23 cellular contexts compared by ENCODE assay signal in the genomic region with DNA sequence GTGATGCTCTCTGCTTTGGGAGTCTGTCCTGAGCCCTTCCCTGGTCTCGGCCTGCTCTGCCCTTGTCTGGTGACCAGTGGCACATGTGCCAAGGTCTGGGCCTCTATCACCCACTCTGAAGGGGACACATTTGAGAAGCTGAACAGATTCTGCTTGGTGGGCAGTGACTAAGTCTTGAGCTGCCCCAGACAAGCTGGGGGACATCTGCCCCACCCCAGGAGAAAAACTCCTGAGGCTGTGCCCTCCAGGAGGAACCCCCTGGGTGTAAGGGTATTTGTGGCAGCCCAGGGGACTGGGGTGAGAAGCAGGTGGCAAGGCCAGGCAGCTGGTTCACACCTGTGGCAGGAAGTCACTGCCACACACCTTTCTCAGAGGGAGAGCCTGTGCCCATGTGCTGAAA.
DNase-seq lines count a peak whose midpoint lies in the region; ATAC-seq and TF ChIP-seq lines count a peak whose summit lies in the region.
"Had no signal": no experiment of that assay in that cellular context is flagged by ENCODE, and none has a peak within 500 bp of the region (broad histone marks: within the 10 kb centered on the region; RNA-seq: fewer than 3 reads in every experiment).

No MANE protein-coding gene starts in this region.

- no peak overlapping the region for H2BK5ac ChIP-seq in IMR-90 (ENCODE audit: low read depth, low read length, poor library complexity, severe bottlenecking)
- peak overlapping the region; percentile 21 for H2BK5ac ChIP-seq in neuronal stem cell (ENCODE audit: low read length)

- H3K4me2 ChIP-seq in BLaER1 treated with 17β-estradiol and CSF1 and Interleukin-3, amounts not matched to agents 10 nM and 100 nM: peak overlapping the region in 8 of 11 experiments; percentile 30 to 68 (median 46); a peak in 15 of 22 replicates
- no peak overlapping the region for H3K4me2 ChIP-seq in IMR-90 (ENCODE audit: low read depth, low read length)
- H3K4me2 ChIP-seq in neuronal stem cell (ENCODE audit: insufficient read depth, low read length, poor library complexity, severe bottlenecking): no peak overlapping the region

- H4K91ac ChIP-seq in IMR-90 (ENCODE audit: insufficient read depth, low read depth, low read length) (no peak overlapping the region), neuronal stem cell (ENCODE audit: low read depth, low read length, poor library complexity) (no peak overlapping the region)

- H3K23ac ChIP-seq in IMR-90 (ENCODE audit: low read depth, low read length) (no peak overlapping the region), neuronal stem cell (ENCODE audit: low read depth, low read length, poor library complexity) (no peak overlapping the region)

- H4K8ac ChIP-seq in IMR-90 (ENCODE audit: low read depth in 2 of 2, low read length in 2 of 2) (no peak overlapping the region), neuronal stem cell (ENCODE audit: low read depth, low read length) (no peak overlapping the region)

- intact Hi-C loops in IMR-90 (cut with micrococcal nuclease) (loop anchor here (5.0 kb wide), 1 partner anchor 248 kb away; no protein-coding TSS in a partner anchor), thyroid gland (cut with DNase I) (loop anchor here (5.0 kb wide), 2 partner anchors 183 to 243 kb away; no protein-coding TSS in a partner anchor)

- H3K56ac ChIP-seq in IMR-90 (ENCODE audit: extremely low read depth, insufficient read depth, low read length): no peak overlapping the region

- no peak for DNase-seq in IMR-90
- no peak for DNase-seq in neuronal stem cell (ENCODE audit: low spot score)
- no peak for DNase-seq in thyroid gland
- no peak for DNase-seq in NCI-H1048 (lab: John Stamatoyannopoulos, UW)
- no peak for DNase-seq in stimulated activated CD4-positive, alpha-beta T cell treated with anti-CD3 and anti-CD28 coated beads, Interleukin-12 subunit alpha, Interleukin-12 subunit beta, amount 100 ng/mL, for 4 hours
- no peak for DNase-seq in foreskin melanocyte
- DNase-seq: C1 segment of cervical spinal cord; CD4-positive, alpha-beta memory T cell; COR-L47; H9; Kasumi-1; NCI-H1105; NCI-H1436 treated with DMSO at 0.1 percent for 48 hours; NCI-H187 treated with DMSO at 0.1 percent for 48 hours; NCI-H446; NCI-H524 treated with DMSO at 0.1 percent for 48 hours; NCI-H774; SHP77 had no signal

- H4K20me1 ChIP-seq in BLaER1 treated with 17β-estradiol and CSF1 and Interleukin-3, amounts not matched to agents 10 nM and 100 nM: 0 out of 22 replicates have a peak, but pooled peaks cover 0 to 8% (median 0%) of the 10 kb centered on the region in 11 experiments
- H4K20me1 ChIP-seq in IMR-90 (ENCODE audit: insufficient read depth, low read length): no peaks in the 10 kb centered on the region

- TF ChIP-seq CTCF in IMR-90 (conservative IDR thresholded peaks at IDR 0.05; ENCODE audit: low read depth, low read length) (no peak), VCaP (conservative IDR thresholded peaks at IDR 0.05) (no peak), thyroid gland (IDR thresholded peaks at IDR 0.05) (no peak)

- H3K9me1 ChIP-seq in IMR-90 (ENCODE audit: insufficient read depth, low read length): peaks cover 9% of the 10 kb centered on the region

- no peaks in the 10 kb centered on the region for H3K79me1 ChIP-seq in IMR-90 (ENCODE audit: low read depth in 1 of 2, low read length in 2 of 2)
- no peaks in the 10 kb centered on the region for H3K79me1 ChIP-seq in neuronal stem cell (ENCODE audit: low read depth, low read length)

- CTCF ChIA-PET in IMR-90 (lab: Yijun Ruan, JAX): interaction anchor here (4.9 kb wide), 1 partner anchor 186 kb away, joined by 30 read pairs; no protein-coding TSS in a partner anchor

- peak overlapping the region; percentile 43; the same call in 1 of the 2 replicates for H2AK5ac ChIP-seq in IMR-90 (ENCODE audit: low read depth, low read length)
- peak overlapping the region; percentile 61 for H2AK5ac ChIP-seq in neuronal stem cell (ENCODE audit: low read depth, low read length)

- in situ Hi-C loops in IMR-90 (cut with MboI; ENCODE audit: low sequenced_read_pairs): loop anchor here (25.0 kb wide), 1 partner anchor 942 kb away; no protein-coding TSS in a partner anchor

- H3K9ac ChIP-seq in BLaER1 treated with 17β-estradiol and CSF1 and Interleukin-3, amounts not matched to agents 10 nM and 100 nM: 0 out of 22 replicates have a peak overlapping the region, but pooled peaks of 1 of the 11 experiments have one; percentile 19
- no peak overlapping the region for H3K9ac ChIP-seq in IMR-90 (ENCODE audit: low read depth, low read length)
- H3K9ac ChIP-seq in neuronal stem cell (ENCODE audit: low read depth, low read length, poor library complexity): no peak overlapping the region

- H3K27ac ChIP-seq in BLaER1 treated with 17β-estradiol and CSF1 and Interleukin-3, amounts not matched to agents 10 nM and 100 nM: no peak overlapping the region
- H3K27ac ChIP-seq in IMR-90 (ENCODE audit: insufficient read depth, low read length) (no peak overlapping the region), VCaP (peak overlapping the region; percentile 86; the same call in 1 of the 2 replicates), neuronal stem cell (replicated peaks; ENCODE audit: low read length) (no peak overlapping the region), thyroid gland (no peak overlapping the region)
- H3K27ac ChIP-seq: SK-N-MC had no signal

- no peak for TF ChIP-seq POLR2A in IMR-90 (IDR thresholded peaks at IDR 0.05; ENCODE audit: low read depth, low read length)
- TF ChIP-seq POLR2A in thyroid gland (IDR thresholded peaks at IDR 0.05): no peak

- H3K36me3 ChIP-seq in BLaER1 treated with 17β-estradiol and CSF1 and Interleukin-3, amounts not matched to agents 10 nM and 100 nM: no peaks in the 10 kb centered on the region
- no peaks in the 10 kb centered on the region for H3K36me3 ChIP-seq in IMR-90 (ENCODE audit: control insufficient read depth, insufficient read depth, low read length)
- no peaks in the 10 kb centered on the region for H3K36me3 ChIP-seq in neuronal stem cell (replicated peaks in 1 of 2; ENCODE audit: control insufficient read depth in 2 of 2, insufficient read depth in 2 of 2, low read length in 2 of 2)
- no peaks in the 10 kb centered on the region for H3K36me3 ChIP-seq in thyroid gland

- WGBS in IMR-90 (ENCODE audit: extremely low coverage in 2 of 2, insufficient read length in 1 of 2), 2 experiments: 100% methylated on average over 1 of the region's 1 CpG; no CpG with 5 or more reads in 1 of the 2 experiments
- WGBS in neuronal stem cell (ENCODE audit: extremely low coverage in 2 of 2, insufficient read length in 2 of 2, insufficient replicate concordance in 1 of 2), 2 donors: no CpG with 5 or more reads among the region's 1 CpG
- 100% methylated on average over 1 of the region's 1 CpG for WGBS in thyroid gland, 2 donors

- H3K18ac ChIP-seq in IMR-90 (ENCODE audit: low read depth, low read length) (no peak overlapping the region), neuronal stem cell (ENCODE audit: low read length) (peak overlapping the region; percentile 44)

- no peak overlapping the region for H4K5ac ChIP-seq in IMR-90 (ENCODE audit: low read depth, low read length)

- H3K9me3 ChIP-seq in BLaER1 treated with 17β-estradiol and CSF1 and Interleukin-3, amounts not matched to agents 10 nM and 100 nM (replicated peaks in 1 of 11): no peaks in the 10 kb centered on the region
- H3K9me3 ChIP-seq in IMR-90 (ENCODE audit: control insufficient read depth, insufficient read depth, low read length): no peaks in the 10 kb centered on the region
- H3K9me3 ChIP-seq in neuronal stem cell (replicated peaks in 1 of 2; ENCODE audit: control insufficient read depth in 2 of 2, insufficient read depth in 1 of 2, low read depth in 1 of 2, low read length in 2 of 2): no peaks in the 10 kb centered on the region
- no peaks in the 10 kb centered on the region for H3K9me3 ChIP-seq in thyroid gland

- TF ChIP-seq RAD21 in IMR-90 (IDR thresholded peaks at IDR 0.05; ENCODE audit: low read length): no peak

- no peak overlapping the region for H2AK9ac ChIP-seq in IMR-90 (replicated peaks; ENCODE audit: low read depth, low read length, poor library complexity)

- peaks cover 0 to 33% (median 23%) of the 10 kb centered on the region in 10 experiments; a peak in 16 of 20 replicates for H3K4me1 ChIP-seq in BLaER1 treated with 17β-estradiol and CSF1 and Interleukin-3, amounts not matched to agents 10 nM and 100 nM
- peaks cover 14% of the 10 kb centered on the region for H3K4me1 ChIP-seq in IMR-90 (ENCODE audit: control insufficient read depth, insufficient read depth, low read length)
- peaks cover 0 to 9% of the 10 kb centered on the region in 2 donors for H3K4me1 ChIP-seq in neuronal stem cell (ENCODE audit: control insufficient read depth in 2 of 2, insufficient read depth in 1 of 2, low read depth in 1 of 2, low read length in 2 of 2)
- peaks cover 0 to 7% of the 10 kb centered on the region in 2 donors for H3K4me1 ChIP-seq in thyroid gland

- no peak for ATAC-seq in IMR-90 (ENCODE audit: low read depth)
- ATAC-seq: HepG2, K562 had no signal

- H2BK15ac ChIP-seq in IMR-90 (ENCODE audit: low read depth, low read length) (no peak overlapping the region), neuronal stem cell (ENCODE audit: low read length) (no peak overlapping the region)

- H2BK20ac ChIP-seq in IMR-90 (ENCODE audit: low read depth, low read length): peak overlapping the region; percentile 50; the same call in 1 of the 2 replicates

- no peaks in the 10 kb centered on the region for H3K27me3 ChIP-seq in BLaER1 treated with 17β-estradiol and CSF1 and Interleukin-3, amounts not matched to agents 10 nM and 100 nM
- peaks cover 10% of the 10 kb centered on the region for H3K27me3 ChIP-seq in IMR-90 (ENCODE audit: control insufficient read depth, insufficient read depth, low read length)
- H3K27me3 ChIP-seq in neuronal stem cell (ENCODE audit: control insufficient read depth in 3 of 3, insufficient read depth in 3 of 3, low read depth in 1 of 3, low read length in 3 of 3): no peaks in the 10 kb centered on the region
- no peaks in the 10 kb centered on the region for H3K27me3 ChIP-seq in thyroid gland

- no TSS peak for BruUV-seq in IMR-90 (replicated peaks; lab: Mats Ljungman, UMichigan)

- dilution Hi-C loops in IMR-90 (cut with HindIII; ENCODE audit: low sequenced_read_pairs, unreplicated experiment): no loop called here

- H3K4me3 ChIP-seq in BLaER1 treated with 17β-estradiol and CSF1 and Interleukin-3, amounts not matched to agents 10 nM and 100 nM: no peak overlapping the region
- H3K4me3 ChIP-seq in IMR-90 (ENCODE audit: insufficient read depth, low read depth, low read length) (no peak overlapping the region), neuronal stem cell (ENCODE audit: low read length in 2 of 2) (no peak overlapping the region), thyroid gland (replicated peaks in 1 of 3) (no peak overlapping the region)
- H3K4me3 ChIP-seq: K562, SK-N-MC had no signal

- H3K4ac ChIP-seq in IMR-90 (ENCODE audit: low read depth, low read length) (no peak overlapping the region), neuronal stem cell (ENCODE audit: low read length) (no peak overlapping the region)

- H2AFZ ChIP-seq in IMR-90 (replicated peaks; ENCODE audit: low read length, poor library complexity) (no peak overlapping the region), neuronal stem cell (ENCODE audit: low read length) (no peak overlapping the region)

- POLR2A ChIA-PET in IMR-90 (lab: Charles Lee; ENCODE audit: unreplicated experiment): interaction anchor here (1.0 kb wide), 1 partner anchor 12 kb away, joined by 3 read pairs; no protein-coding TSS in a partner anchor

- no peak overlapping the region for H2BK12ac ChIP-seq in neuronal stem cell (ENCODE audit: low read length)

- H2BK120ac ChIP-seq in IMR-90 (ENCODE audit: low read depth, low read length) (peak overlapping the region; percentile 42; the same call in 1 of the 2 replicates), neuronal stem cell (ENCODE audit: low read depth, low read length) (no peak overlapping the region)

- H3K14ac ChIP-seq in IMR-90 (replicated peaks; ENCODE audit: low read depth, low read length) (no peak overlapping the region), neuronal stem cell (ENCODE audit: low read length) (no peak overlapping the region)

Comparison
In these comparisons a context has a peak if more than half of its experiments do, and no peak if none do; other contexts are left out.
1. H3K4me2 ChIP-seq: peak in BLaER1 treated with 17β-estradiol and CSF1 and Interleukin-3, amounts not matched to agents 10 nM and 100 nM (8 of 11); none in IMR-90 (single experiment) and neuronal stem cell (single experiment).